1 cellular context compared by ENCODE assay signal in genomic region chrX:75655627-75656026, GRCh38.
TF ChIP-seq lines count a peak whose summit lies in the region.

No MANE protein-coding gene starts in this region.

TF ChIP-seq in H1, 55 proteins besides CTCF, POLR2A, EP300 and RAD21 (continued from another document):
- TF ChIP-seq USF2 (IDR thresholded peaks at IDR 0.05; ENCODE audit: low read length) (no peak), YY1 (IDR thresholded peaks at IDR 0.05; ENCODE audit: low read depth, low read length) (no peak)
